In genomic region chr2:67400560-67401464, GRCh38 we compare ENCODE assay signal across 16 cellular contexts. TPM values are rescaled to one million over a fixed set of nuclear protein-coding genes. Genes with fewer than 3 reads are reported as not detected.
DNase-seq lines count a peak whose midpoint lies in the region; ATAC-seq and TF ChIP-seq lines count a peak whose summit lies in the region.
"Had no signal": no experiment of that assay in that cellular context is flagged by ENCODE, and none has a peak within 500 bp of the region (broad histone marks: within the 10 kb centered on the region; RNA-seq: fewer than 3 reads in every experiment).

No MANE protein-coding gene starts in this region.

- H3K4ac ChIP-seq in mesenchymal stem cell (ENCODE audit: low read depth in 1 of 2, low read length in 2 of 2) (no peak overlapping the region), trophoblast cell (ENCODE audit: low read depth, low read length) (no peak overlapping the region)

- H3K27me3 ChIP-seq in mesenchymal stem cell (ENCODE audit: control insufficient read depth in 1 of 2, insufficient read depth in 1 of 2, low read length in 2 of 2) (no peaks in the 10 kb centered on the region), testis (no peaks in the 10 kb centered on the region), trophoblast cell (ENCODE audit: insufficient read depth, low read length) (no peaks in the 10 kb centered on the region)
- H3K27me3 ChIP-seq: cardiac muscle cell had no signal

- no peak overlapping the region for H3K14ac ChIP-seq in mesenchymal stem cell (ENCODE audit: low read length in 2 of 2)
- H3K14ac ChIP-seq in trophoblast cell (ENCODE audit: low read length): no peak overlapping the region

- H3K79me2 ChIP-seq in trophoblast cell (ENCODE audit: control insufficient read depth, insufficient read depth, low read length, poor library complexity): peaks cover 5% of the 10 kb centered on the region

- H3K18ac ChIP-seq in mesenchymal stem cell (ENCODE audit: low read depth in 1 of 2, low read length in 2 of 2): no peak overlapping the region
- no peak overlapping the region for H3K18ac ChIP-seq in trophoblast cell (ENCODE audit: low read length)

- no peak overlapping the region for H2AK5ac ChIP-seq in mesenchymal stem cell (ENCODE audit: low read length, severe bottlenecking)
- no peak overlapping the region for H2AK5ac ChIP-seq in trophoblast cell (ENCODE audit: low read length)

- 0% methylated on average over 1 of the region's 4 CpGs for WGBS in mesenchymal stem cell
- 88 to 90% methylated on average over 4 of the region's 4 CpGs for WGBS in testis, 2 donors
- WGBS in trophoblast cell (ENCODE audit: extremely low coverage, insufficient coverage, insufficient read length): no CpG with 5 or more reads among the region's 4 CpGs

- H3K27me3 Mint-ChIP-seq in immature natural killer cell (ENCODE audit: low read depth in 3 of 3): peaks cover 5 to 6% (median 5%) of the 10 kb centered on the region in 3 donors
- H3K27me3 Mint-ChIP-seq: activated CD4-positive, alpha-beta T cell treated with anti-CD3 and anti-CD28 coated beads for 36 hours had no signal

- H3K9ac ChIP-seq in mesenchymal stem cell (ENCODE audit: low read length) (peak overlapping the region; percentile 51), trophoblast cell (ENCODE audit: low read length) (no peak overlapping the region)

- no peak overlapping the region for H4K12ac ChIP-seq in trophoblast cell (ENCODE audit: low read depth, low read length)

- no peaks in the 10 kb centered on the region for H3K9me3 Mint-ChIP-seq in immature natural killer cell
- H3K9me3 Mint-ChIP-seq: stimulated activated effector memory CD8-positive, alpha-beta T cell treated with anti-CD3 and anti-CD28 coated beads, Interleukin-12 subunit alpha, Interleukin-12 subunit beta, amount 100 ng/mL, for 72 hours had no signal

- H3K36me3 ChIP-seq in mesenchymal stem cell (ENCODE audit: control insufficient read depth in 1 of 2, insufficient read depth in 2 of 2, low read depth in 1 of 2, low read length in 2 of 2): peaks cover 0 to 50% of the 10 kb centered on the region in 2 experiments
- no peaks in the 10 kb centered on the region for H3K36me3 ChIP-seq in testis (ENCODE audit: low read depth, missing control alignments)
- H3K36me3 ChIP-seq in trophoblast cell (ENCODE audit: control insufficient read depth in 1 of 2, insufficient read depth in 2 of 2, low read length in 2 of 2): no peaks in the 10 kb centered on the region

- H3K9me3 ChIP-seq in mesenchymal stem cell (ENCODE audit: control insufficient read depth, low read length): no peaks in the 10 kb centered on the region
- H3K9me3 ChIP-seq in testis: no peaks in the 10 kb centered on the region
- H3K9me3 ChIP-seq in trophoblast cell (ENCODE audit: insufficient read depth, low read depth, low read length): no peaks in the 10 kb centered on the region
- H3K9me3 ChIP-seq: HAP-1 had no signal

- H3K36me3 Mint-ChIP-seq in immature natural killer cell: peaks cover 16 to 24% (median 20%) of the 10 kb centered on the region in 3 donors

- H3K27ac Mint-ChIP-seq in immature natural killer cell: peak overlapping the region in 1 of 6 donors; percentile 11
- H3K27ac Mint-ChIP-seq: activated CD4-positive, alpha-beta T cell treated with anti-CD3 and anti-CD28 coated beads for 36 hours; stimulated activated effector memory CD8-positive, alpha-beta T cell treated with anti-CD3 and anti-CD28 coated beads, Interleukin-12 subunit alpha, Interleukin-12 subunit beta, amount 100 ng/mL, for 72 hours had no signal

- H2BK12ac ChIP-seq in mesenchymal stem cell (ENCODE audit: low read length in 2 of 2): no peak overlapping the region
- no peak overlapping the region for H2BK12ac ChIP-seq in trophoblast cell (ENCODE audit: low read length)

- H3K27ac ChIP-seq in mesenchymal stem cell (ENCODE audit: low read length, poor library complexity, severe bottlenecking) (peak overlapping the region; percentile 71), testis (no peak overlapping the region), trophoblast cell (ENCODE audit: low read depth, low read length) (no peak overlapping the region)
- H3K27ac ChIP-seq: cardiac muscle cell had no signal

- H3K4me1 ChIP-seq in mesenchymal stem cell (ENCODE audit: control insufficient read depth, insufficient read depth, low read depth, low read length) (peaks cover 4% of the 10 kb centered on the region), testis (no peaks in the 10 kb centered on the region), trophoblast cell (ENCODE audit: control insufficient read depth in 1 of 2, insufficient read depth in 2 of 2, low read length in 2 of 2) (no peaks in the 10 kb centered on the region)

- TF ChIP-seq POLR2A in testis (IDR thresholded peaks at IDR 0.05): no peak

- no peak overlapping the region for H4K91ac ChIP-seq in mesenchymal stem cell (ENCODE audit: low read length)
- H4K91ac ChIP-seq in trophoblast cell (ENCODE audit: low read depth, low read length): no peak overlapping the region

- TF ChIP-seq CTCF in cardiac fibroblast (IDR thresholded peaks at IDR 0.05; ENCODE audit: low read depth, low read length) (no peak), testis (IDR thresholded peaks at IDR 0.05) (no peak)

- H2BK120ac ChIP-seq in mesenchymal stem cell (ENCODE audit: low read depth, low read length) (no peak overlapping the region), trophoblast cell (ENCODE audit: insufficient read depth, low read length, poor library complexity) (no peak overlapping the region)

- peaks cover 36 to 69% of the 10 kb centered on the region in 2 donors for H3K4me1 Mint-ChIP-seq in immature natural killer cell

- peak; percentile 59 for DNase-seq in DMS53 (lab: John Stamatoyannopoulos, UW)
- peak; percentile 84 for DNase-seq in NCI-H1105 treated with DMSO at 0.1 percent for 48 hours (lab: John Stamatoyannopoulos, UW)
- DNase-seq in cardiac fibroblast (ENCODE audit: low read depth in 2 of 2): peak; percentile 24 to 72
- peak; percentile 51 for DNase-seq in mesenchymal stem cell
- DNase-seq in immature natural killer cell: no peak
- no peak for DNase-seq in testis
- no peak for DNase-seq in trophoblast cell
- DNase-seq: activated CD4-positive, alpha-beta T cell treated with anti-CD3 and anti-CD28 coated beads for 36 hours; GDM1; NCI-H2029 treated with DMSO at 0.1 percent for 48 hours; posterior cingulate gyrus; stimulated activated CD4-positive, alpha-beta T cell treated with anti-CD3 and anti-CD28 coated beads, Interleukin-1b, Interleukin-23, amount 100 ng/mL, for 48 hours had no signal

- no peak overlapping the region for H3K4me3 Mint-ChIP-seq in immature natural killer cell
- H3K4me3 Mint-ChIP-seq: activated CD4-positive, alpha-beta T cell treated with anti-CD3 and anti-CD28 coated beads for 36 hours; stimulated activated effector memory CD8-positive, alpha-beta T cell treated with anti-CD3 and anti-CD28 coated beads, Interleukin-12 subunit alpha, Interleukin-12 subunit beta, amount 100 ng/mL, for 72 hours had no signal

- H3K79me1 ChIP-seq in mesenchymal stem cell (replicated peaks; ENCODE audit: low read length, poor library complexity, severe bottlenecking) (no peaks in the 10 kb centered on the region), trophoblast cell (ENCODE audit: low read length) (peaks cover 6% of the 10 kb centered on the region)

- H2BK15ac ChIP-seq in mesenchymal stem cell (ENCODE audit: low read depth, poor library complexity, severe bottlenecking): no peak overlapping the region

- ATAC-seq in HG03045 (IDR thresholded peaks at IDR 0.05; ENCODE audit: unreplicated experiment): no peak
- ATAC-seq: activated CD4-positive, alpha-beta T cell treated with anti-CD3 and anti-CD28 coated beads for 36 hours; stimulated activated effector memory CD8-positive, alpha-beta T cell treated with anti-CD3 and anti-CD28 coated beads, Interleukin-12 subunit alpha, Interleukin-12 subunit beta, amount 100 ng/mL, for 72 hours had no signal

- H4K8ac ChIP-seq in mesenchymal stem cell (ENCODE audit: low read length): no peak overlapping the region
- H4K8ac ChIP-seq in trophoblast cell (ENCODE audit: low read depth, low read length): no peak overlapping the region

- H3K4me2 ChIP-seq in mesenchymal stem cell (ENCODE audit: low read length, poor library complexity, severe bottlenecking): no peak overlapping the region
- H3K4me2 ChIP-seq in trophoblast cell (ENCODE audit: low read length): no peak overlapping the region

- H2BK5ac ChIP-seq in mesenchymal stem cell (ENCODE audit: low read depth, low read length, poor library complexity, severe bottlenecking) (no peak overlapping the region), trophoblast cell (ENCODE audit: low read depth, low read length, poor library complexity) (no peak overlapping the region)

- H2AFZ ChIP-seq in mesenchymal stem cell (ENCODE audit: low read depth, low read length) (no peak overlapping the region), trophoblast cell (ENCODE audit: insufficient read depth, low read length, poor library complexity) (no peak overlapping the region)

- H3K4me3 ChIP-seq in cardiac fibroblast (replicated peaks in 1 of 2; ENCODE audit: low read depth in 2 of 2, low read length in 2 of 2): no peak overlapping the region
- H3K4me3 ChIP-seq in mesenchymal stem cell (ENCODE audit: insufficient read depth in 1 of 2, low read depth in 1 of 2, low read length in 2 of 2): peak overlapping the region in 1 of 2 experiments; percentile 1
- H3K4me3 ChIP-seq in testis: no peak overlapping the region
- no peak overlapping the region for H3K4me3 ChIP-seq in trophoblast cell (ENCODE audit: low read depth, low read length)
- H3K4me3 ChIP-seq: cardiac muscle cell, HAP-1 had no signal

- intact Hi-C loops in testis (cut with DNase I; ENCODE audit: low total_unique reads): no loop called here

- H3K23ac ChIP-seq in mesenchymal stem cell (ENCODE audit: low read length in 2 of 2): no peak overlapping the region
- no peak overlapping the region for H3K23ac ChIP-seq in trophoblast cell (ENCODE audit: low read length)

RNA-seq across cellular contexts. Expression of gene ETAA1, which starts 3.7 kb away (rescaled TPM):
- polyA plus RNA-seq in mesenchymal stem cell (2013, experiment 1 of 2): 9.2 TPM
- 9.5 TPM for polyA plus RNA-seq in mesenchymal stem cell (2013, experiment 2 of 2)
- 1 to 10 TPM; 3.1 to 4.3 (median 4.2) TPM for polyA plus RNA-seq in immature natural killer cell
- 10 to 100 TPM; 18.7 to 19.2 TPM for total RNA-seq in testis
- polyA plus RNA-seq in testis (ENCODE audit: insufficient read depth, low read depth, low replicate concordance): 4.4 TPM
- 7.8 and 8.3 TPM in 2 replicates for polyA plus RNA-seq in trophoblast cell (2013)

Comparison
In these comparisons a context has a peak if more than half of its experiments do, and no peak if none do; other contexts are left out.
1. DNase-seq: peak in DMS53 (single experiment), NCI-H1105 treated with DMSO at 0.1 percent for 48 hours (single experiment), cardiac fibroblast (2 of 2) and mesenchymal stem cell (single experiment); none in immature natural killer cell (0 of 3), testis (single experiment) and trophoblast cell (0 of 2).